Comparison of ENCODE assay signal across 25 cellular contexts in genomic region chr13:109390391-109390790, GRCh38.
"Had no signal": no experiment of that assay in that cellular context is flagged by ENCODE, and none has a peak within 500 bp of the region (broad histone marks: within the 10 kb centered on the region; RNA-seq: fewer than 3 reads in every experiment).

No MANE protein-coding gene starts in this region.

- DNase-seq: activated CD4-positive, alpha-beta memory T cell treated with anti-CD3 and anti-CD28 coated beads for 36 hours; activated CD4-positive, alpha-beta T cell treated with anti-CD3 and anti-CD28 coated beads, Interleukin-2, amount 10 ng/mL, durations not matched to agents 24 days and 14 days; activated CD4-positive, CD25-positive, alpha-beta regulatory T cell treated with anti-CD3 and anti-CD28 coated beads, Interleukin-2, amount 50 U/mL, for 72 hours; activated CD8-positive, alpha-beta memory T cell treated with anti-CD3 and anti-CD28 coated beads, Interleukin-2, amount 50 U/mL, for 48 hours; activated naive CD8-positive, alpha-beta T cell treated with anti-CD3 and anti-CD28 coated beads, Interleukin-2, amount 50 U/mL, for 24 hours; activated T-cell treated with anti-CD3 and anti-CD28 coated beads, Interleukin-2, amount 50 U/mL, for 24 hours; central memory CD4-positive, alpha-beta T cell; endodermal cell; foreskin keratinocyte; heart left ventricle; hypothalamus; immature natural killer cell; kidney; lower lobe of right lung; mucosa of descending colon; stimulated activated CD4-positive, alpha-beta T cell treated with anti-CD3 and anti-CD28 coated beads, Interleukin-4, amount 100 ng/mL, for 24 hours; substantia nigra; T-helper 2 cell had no signal

- H3K27ac ChIP-seq: esophagus muscularis mucosa, foreskin keratinocyte, heart left ventricle had no signal

- H3K4me1 ChIP-seq: breast epithelium, foreskin keratinocyte, lower lobe of right lung, vagina had no signal

- H3K36me3 ChIP-seq: breast epithelium, esophagus muscularis mucosa, heart left ventricle, lower lobe of right lung, vagina had no signal

- H3K4me3 ChIP-seq: breast epithelium, esophagus muscularis mucosa, heart left ventricle, lower lobe of right lung, mucosa of descending colon, skin epidermis, vagina had no signal

- H3K9me3 ChIP-seq: breast epithelium, esophagus muscularis mucosa, heart left ventricle, lower lobe of right lung, mucosa of descending colon, vagina had no signal

- H3K27me3 ChIP-seq: breast epithelium, esophagus muscularis mucosa, foreskin keratinocyte, vagina had no signal

- ATAC-seq: activated naive CD8-positive, alpha-beta T cell treated with anti-CD3 and anti-CD28 coated beads, Interleukin-2, amount 50 U/mL, for 24 hours; activated T-helper 17 cell treated with anti-CD3 and anti-CD28 coated beads, Interleukin-2, amount 50 U/mL, for 72 hours; foreskin keratinocyte; mucosa of descending colon; natural killer cell treated with Interleukin-12 subunit alpha and Interleukin-12 subunit beta and Interleukin-15 and Interleukin-18, amount 100 ng/mL, for 72 hours; stimulated activated effector memory CD8-positive, alpha-beta T cell treated with anti-CD3 and anti-CD28 coated beads, Interleukin-12 subunit alpha, Interleukin-12 subunit beta, amount 100 ng/mL, for 72 hours had no signal
